Comparison of ENCODE assay signal across 27 cellular contexts in genomic region chr9:111442360-111443027, GRCh38.
"Had no signal": no experiment of that assay in that cellular context is flagged by ENCODE, and none has a peak within 500 bp of the region (broad histone marks: within the 10 kb centered on the region; RNA-seq: fewer than 3 reads in every experiment).

No MANE protein-coding gene starts in this region.

- H3K4me3 ChIP-seq: left lung, lower lobe of right lung, pancreas, prostate gland, skin epidermis, spleen, suprapubic skin, thoracic aorta, tibial artery, upper lobe of right lung had no signal

- H3K9me3 ChIP-seq: left lung, lower lobe of right lung, pancreas, prostate gland, spleen, suprapubic skin, thoracic aorta, tibial artery, upper lobe of right lung had no signal

- H3K4me1 ChIP-seq: left lung, lower lobe of right lung, prostate gland, spleen, suprapubic skin, upper lobe of right lung had no signal

- DNase-seq: hippocampal formation; kidney glomerular epithelial cell; left cardiac atrium; left lung; lower lobe of right lung; mammary epithelial cell; mesendoderm; naive thymus-derived CD4-positive, alpha-beta T cell; pancreas; posterior cingulate gyrus; retina; right cardiac atrium; spleen; stimulated activated CD4-positive, alpha-beta T cell treated with anti-CD3 and anti-CD28 coated beads, Interleukin-4, amount 100 ng/mL, for 24 hours; stimulated activated naive CD4-positive, alpha-beta T cell; tibial artery; trophoblast cell; upper lobe of right lung had no signal

- H3K27ac ChIP-seq: left lung, lower lobe of right lung, pancreas, skin epidermis, spleen, suprapubic skin, thoracic aorta, tibial artery, upper lobe of right lung had no signal

- H3K27me3 ChIP-seq: left lung, pancreas, spleen, suprapubic skin, tibial artery, upper lobe of right lung had no signal

- ATAC-seq: left cardiac atrium; left lung; lower lobe of right lung; naive thymus-derived CD4-positive, alpha-beta T cell; natural killer cell treated with Interleukin-12 subunit alpha and Interleukin-12 subunit beta and Interleukin-15 and Interleukin-18, amount 100 ng/mL, for 72 hours; right cardiac atrium; sciatic nerve; stimulated activated effector memory CD8-positive, alpha-beta T cell treated with anti-CD3 and anti-CD28 coated beads, Interleukin-12 subunit alpha, Interleukin-12 subunit beta, amount 100 ng/mL, for 72 hours; upper lobe of right lung had no signal

- FAIRE-seq: keratinocyte, pancreas, urothelium cell line had no signal

- H3K36me3 ChIP-seq: pancreas, prostate gland had no signal
